Comparison of ENCODE assay signal across 2 cellular contexts in genomic region chr2:237500681-237501424, GRCh38.
TF ChIP-seq lines count a peak whose summit lies in the region.

No MANE protein-coding gene starts in this region.

TF ChIP-seq in K562, 482 proteins besides CTCF, POLR2A, EP300 and RAD21 (continued from another document and continues in another):
- TF ChIP-seq ZNF639 (CRISPR knock-in tag; conservative IDR thresholded peaks at IDR 0.05 in 1 of 2, IDR thresholded peaks at IDR 0.05 in 1 of 2) = peak in 1 of 2 experiments; percentile 36; a peak in 1 of 4 replicates
- peak; percentile 38; the same call in 1 of the 2 replicates for TF ChIP-seq ARID1B (IDR thresholded peaks at IDR 0.05)
- TF ChIP-seq JUN (IDR thresholded peaks at IDR 0.05; ENCODE audit: borderline replicate concordance, low read depth, low read length) = peak; percentile 48; the same call in 1 of the 2 replicates
- TF ChIP-seq JUN (CRISPR knock-in tag; IDR thresholded peaks at IDR 0.05; ENCODE audit: borderline replicate concordance) = no peak
- 0 out of 2 replicates have a peak, but pooled peaks have one; percentile 16 for TF ChIP-seq ETV1 (tag; conservative IDR thresholded peaks at IDR 0.05; ENCODE audit: low read depth)
- TF ChIP-seq GABPA (tag; conservative IDR thresholded peaks at IDR 0.05; ENCODE audit: low read depth) = 0 out of 2 replicates have a peak, but pooled peaks have one; percentile 39
- TF ChIP-seq MTF1 (CRISPR knock-in tag; IDR thresholded peaks at IDR 0.05; ENCODE audit: borderline replicate concordance) = no peak
- TF ChIP-seq NR2C2 (CRISPR knock-in tag; IDR thresholded peaks at IDR 0.05) = no peak
- TF ChIP-seq NR2C2 (tag; IDR thresholded peaks at IDR 0.05) = peak; percentile 18; the same call in 1 of the 2 replicates
- no peak for TF ChIP-seq PCBP2 (IDR thresholded peaks at IDR 0.05; ENCODE audit: low read depth, low read length, poor library complexity, severe bottlenecking)
- TF ChIP-seq ARID2 (IDR thresholded peaks at IDR 0.05) = no peak
- peak; percentile 35; the same call in 1 of the 2 replicates for TF ChIP-seq VEZF1 (CRISPR knock-in tag; IDR thresholded peaks at IDR 0.05)
- no peak for TF ChIP-seq PRMT5 (CRISPR knock-in tag; IDR thresholded peaks at IDR 0.05)
- TF ChIP-seq DPF2 (IDR thresholded peaks at IDR 0.05) = 0 out of 2 replicates have a peak, but pooled peaks have one; percentile 19
- TF ChIP-seq KLF13 (tag; IDR thresholded peaks at IDR 0.05; ENCODE audit: borderline replicate concordance, low read depth) = no peak
- TF ChIP-seq FOS (IDR thresholded peaks at IDR 0.05; ENCODE audit: extremely low read depth, insufficient read length) = no peak
- TF ChIP-seq DNMT1 (IDR thresholded peaks at IDR 0.05) = no peak
- no peak for TF ChIP-seq ZSCAN29 (IDR thresholded peaks at IDR 0.05)
- TF ChIP-seq JUND (IDR thresholded peaks at IDR 0.05; ENCODE audit: borderline replicate concordance, low read depth, low read length) = peak; percentile 74
- TF ChIP-seq JUND (tag; IDR thresholded peaks at IDR 0.05; ENCODE audit: borderline replicate concordance, low read depth, low read length) = no peak; the same call in 2 of the 3 replicates
- TF ChIP-seq MAFG (tag; conservative IDR thresholded peaks at IDR 0.05) = no peak
- no peak for TF ChIP-seq HBP1 (CRISPR knock-in tag; IDR thresholded peaks at IDR 0.05)
- TF ChIP-seq ZNF197 (CRISPR knock-in tag; IDR thresholded peaks at IDR 0.05; ENCODE audit: low read depth) = no peak
- no peak for TF ChIP-seq ZNF12 (CRISPR knock-in tag; IDR thresholded peaks at IDR 0.05)
- no peak for TF ChIP-seq TEAD1 (CRISPR knock-in tag; IDR thresholded peaks at IDR 0.05)
- no peak for TF ChIP-seq E2F4 (CRISPR knock-in tag; IDR thresholded peaks at IDR 0.05; ENCODE audit: low read depth)
- no peak for TF ChIP-seq RCOR1 (IDR thresholded peaks at IDR 0.05; ENCODE audit: borderline replicate concordance in 1 of 2, low read depth in 2 of 2, low read length in 2 of 2)
- no peak for TF ChIP-seq ZNF644 (tag; IDR thresholded peaks at IDR 0.05; ENCODE audit: low read depth)
- TF ChIP-seq FOXK1 (CRISPR knock-in tag; IDR thresholded peaks at IDR 0.05; ENCODE audit: borderline replicate concordance) = no peak
- 0 out of 2 replicates have a peak, but pooled peaks have one; percentile 23 for TF ChIP-seq CREM (IDR thresholded peaks at IDR 0.05; ENCODE audit: low read depth)
- no peak for TF ChIP-seq RBM17 (IDR thresholded peaks at IDR 0.05; ENCODE audit: borderline replicate concordance, low read depth, low read length)

TF ChIP-seq in GM23338, 12 proteins besides CTCF, POLR2A, EP300 and RAD21 (continued from another document):
- TF ChIP-seq ETS1 (IDR thresholded peaks at IDR 0.05) = no peak
- TF ChIP-seq NANOG (IDR thresholded peaks at IDR 0.05; ENCODE audit: borderline replicate concordance) = no peak
- no peak for TF ChIP-seq CREB1 (CRISPR knock-in tag; IDR thresholded peaks at IDR 0.05; ENCODE audit: low read depth)
- TF ChIP-seq EZH2phosphoT487 (IDR thresholded peaks at IDR 0.05; ENCODE audit: unreplicated experiment) = no peak
- no peak for TF ChIP-seq ZNF462 (CRISPR knock-in tag; IDR thresholded peaks at IDR 0.05)
- no peak for TF ChIP-seq REST (IDR thresholded peaks at IDR 0.05; ENCODE audit: unreplicated experiment)
- TF ChIP-seq EZH2 (IDR thresholded peaks at IDR 0.05; ENCODE audit: low read depth, unreplicated experiment) = no peak
